In the genomic region with DNA sequence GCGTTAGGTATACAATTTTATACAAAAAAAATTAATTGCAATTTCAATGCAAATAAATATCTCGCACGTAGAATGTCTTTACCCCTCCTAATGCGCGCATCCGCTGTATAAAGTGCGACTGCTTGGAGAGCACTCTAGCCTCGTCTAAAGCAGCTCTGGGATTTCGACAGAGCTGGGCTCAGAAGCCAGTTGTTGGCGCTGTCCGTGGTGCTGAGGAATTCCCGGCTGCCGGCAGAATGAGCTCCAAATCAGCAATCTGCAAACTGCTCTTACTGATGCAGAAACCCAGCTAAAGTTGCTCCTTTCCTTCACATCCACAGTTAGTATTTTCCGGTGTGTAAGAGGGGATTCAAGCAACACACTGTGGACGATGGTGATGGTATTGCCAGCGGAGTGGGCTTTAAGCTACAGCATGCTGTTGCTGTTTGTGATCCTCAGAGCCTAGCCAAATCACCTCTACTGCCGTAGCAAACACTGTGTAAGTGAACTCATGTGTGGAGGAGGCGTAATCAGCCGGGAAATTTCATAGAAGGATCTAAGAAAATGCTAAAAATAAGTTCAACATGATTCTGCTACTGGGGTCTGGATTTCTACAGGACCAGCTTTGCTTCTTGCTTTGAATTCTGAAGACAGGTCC, we compare ENCODE assay signal across 8 cellular contexts. TPM values are rescaled to one million over a fixed set of nuclear protein-coding genes. Genes with fewer than 3 reads are reported as not detected.
DNase-seq lines count a peak whose midpoint lies in the region; ATAC-seq, FAIRE-seq and TF ChIP-seq lines count a peak whose summit lies in the region.

A gene (plus strand): TSS at position 137 of the 637 bp plus-strand sequence. CDS start 3,140 bp downstream, outside the sequence.

- no peak for TF ChIP-seq CTCF in bronchial epithelial cell (IDR thresholded peaks at IDR 0.05; ENCODE audit: insufficient read depth, low read length, severe bottlenecking)

- no peak for FAIRE-seq in bronchial epithelial cell (lab: Jason Lieb, UNC)

- no peak within 1 kb of the TSS for H3K4me3 ChIP-seq in bronchial epithelial cell (ENCODE audit: low read depth, low read length)

- H3K36me3 ChIP-seq in bronchial epithelial cell (ENCODE audit: control insufficient read depth, insufficient read depth, low read length) = no peaks in the 10 kb centered on the region

- no peaks in the 10 kb centered on the region for H3K27me3 ChIP-seq in bronchial epithelial cell (ENCODE audit: control insufficient read depth, insufficient read depth, low read length)

- no peak for TF ChIP-seq EP300 in Ishikawa (IDR thresholded peaks at IDR 0.05; ENCODE audit: borderline replicate concordance)

- peak; percentile 2 to 13 for DNase-seq in stimulated activated CD4-positive, alpha-beta T cell treated with anti-CD3 and anti-CD28 coated beads, Interleukin-12 subunit alpha, Interleukin-12 subunit beta, amount 100 ng/mL, for 24 hours (ENCODE audit: low read depth in 2 of 2)
- no peak for DNase-seq in stimulated activated CD4-positive, alpha-beta T cell treated with anti-CD3 and anti-CD28 coated beads, Interleukin-1b, Interleukin-23, amount 100 ng/mL, for 48 hours
- DNase-seq in RPMI8226 = peak; percentile 68
- DNase-seq in bronchial epithelial cell (ENCODE audit: low read depth) = peak; percentile 71
- peak; percentile 65 for DNase-seq in kidney glomerular epithelial cell (lab: John Stamatoyannopoulos, UW)
- DNase-seq in stimulated activated naive CD8-positive, alpha-beta T cell treated with anti-CD3 and anti-CD28 coated beads, Interleukin-15, Interleukin-2, amounts not matched to agents 100 U/mL and 50 U/mL, for 24 hours = peak; percentile 39

- no peak for ATAC-seq in stimulated activated naive CD8-positive, alpha-beta T cell treated with anti-CD3 and anti-CD28 coated beads, Interleukin-15, Interleukin-2, amounts not matched to agents 100 U/mL and 50 U/mL, for 24 hours
- no peak for ATAC-seq in GM18858 (IDR thresholded peaks at IDR 0.05; ENCODE audit: unreplicated experiment)

- TF ChIP-seq RAD21 in Ishikawa (IDR thresholded peaks at IDR 0.05; ENCODE audit: low read depth) = peak; percentile 38; the same call in 1 of the 2 replicates

TF ChIP-seq in Ishikawa, 13 proteins besides CTCF, POLR2A, EP300 and RAD21:
- TF ChIP-seq, protein P1, sequence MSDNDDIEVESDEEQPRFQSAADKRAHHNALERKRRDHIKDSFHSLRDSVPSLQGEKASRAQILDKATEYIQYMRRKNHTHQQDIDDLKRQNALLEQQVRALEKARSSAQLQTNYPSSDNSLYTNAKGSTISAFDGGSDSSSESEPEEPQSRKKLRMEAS (IDR thresholded peaks at IDR 0.05) = 0 out of 2 replicates have a peak, but pooled peaks have one; percentile 36
- TF ChIP-seq TEAD4 (IDR thresholded peaks at IDR 0.05) (peak; percentile 86), FOXM1 (IDR thresholded peaks at IDR 0.05; ENCODE audit: borderline replicate concordance, low read depth) (no peak), TAF1 (IDR thresholded peaks at IDR 0.05; ENCODE audit: low read depth) (no peak), CREB1 (IDR thresholded peaks at IDR 0.05; ENCODE audit: low read depth) (no peak), CEBPB (IDR thresholded peaks at IDR 0.05) (peak; percentile 92), YY1 (IDR thresholded peaks at IDR 0.05; ENCODE audit: low read depth) (no peak), TCF12 (IDR thresholded peaks at IDR 0.05; ENCODE audit: low read depth) (no peak), ZBTB7A (IDR thresholded peaks at IDR 0.05; ENCODE audit: low read depth) (no peak), EGR1 (IDR thresholded peaks at IDR 0.05) (no peak), NFIC (IDR thresholded peaks at IDR 0.05) (0 out of 2 replicates have a peak, but pooled peaks have one; percentile 29)
- TF ChIP-seq, protein P2, sequence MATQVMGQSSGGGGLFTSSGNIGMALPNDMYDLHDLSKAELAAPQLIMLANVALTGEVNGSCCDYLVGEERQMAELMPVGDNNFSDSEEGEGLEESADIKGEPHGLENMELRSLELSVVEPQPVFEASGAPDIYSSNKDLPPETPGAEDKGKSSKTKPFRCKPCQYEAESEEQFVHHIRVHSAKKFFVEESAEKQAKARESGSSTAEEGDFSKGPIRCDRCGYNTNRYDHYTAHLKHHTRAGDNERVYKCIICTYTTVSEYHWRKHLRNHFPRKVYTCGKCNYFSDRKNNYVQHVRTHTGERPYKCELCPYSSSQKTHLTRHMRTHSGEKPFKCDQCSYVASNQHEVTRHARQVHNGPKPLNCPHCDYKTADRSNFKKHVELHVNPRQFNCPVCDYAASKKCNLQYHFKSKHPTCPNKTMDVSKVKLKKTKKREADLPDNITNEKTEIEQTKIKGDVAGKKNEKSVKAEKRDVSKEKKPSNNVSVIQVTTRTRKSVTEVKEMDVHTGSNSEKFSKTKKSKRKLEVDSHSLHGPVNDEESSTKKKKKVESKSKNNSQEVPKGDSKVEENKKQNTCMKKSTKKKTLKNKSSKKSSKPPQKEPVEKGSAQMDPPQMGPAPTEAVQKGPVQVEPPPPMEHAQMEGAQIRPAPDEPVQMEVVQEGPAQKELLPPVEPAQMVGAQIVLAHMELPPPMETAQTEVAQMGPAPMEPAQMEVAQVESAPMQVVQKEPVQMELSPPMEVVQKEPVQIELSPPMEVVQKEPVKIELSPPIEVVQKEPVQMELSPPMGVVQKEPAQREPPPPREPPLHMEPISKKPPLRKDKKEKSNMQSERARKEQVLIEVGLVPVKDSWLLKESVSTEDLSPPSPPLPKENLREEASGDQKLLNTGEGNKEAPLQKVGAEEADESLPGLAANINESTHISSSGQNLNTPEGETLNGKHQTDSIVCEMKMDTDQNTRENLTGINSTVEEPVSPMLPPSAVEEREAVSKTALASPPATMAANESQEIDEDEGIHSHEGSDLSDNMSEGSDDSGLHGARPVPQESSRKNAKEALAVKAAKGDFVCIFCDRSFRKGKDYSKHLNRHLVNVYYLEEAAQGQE (IDR thresholded peaks at IDR 0.05; ENCODE audit: low read depth) = peak; percentile 98
- TF ChIP-seq, protein P3, sequence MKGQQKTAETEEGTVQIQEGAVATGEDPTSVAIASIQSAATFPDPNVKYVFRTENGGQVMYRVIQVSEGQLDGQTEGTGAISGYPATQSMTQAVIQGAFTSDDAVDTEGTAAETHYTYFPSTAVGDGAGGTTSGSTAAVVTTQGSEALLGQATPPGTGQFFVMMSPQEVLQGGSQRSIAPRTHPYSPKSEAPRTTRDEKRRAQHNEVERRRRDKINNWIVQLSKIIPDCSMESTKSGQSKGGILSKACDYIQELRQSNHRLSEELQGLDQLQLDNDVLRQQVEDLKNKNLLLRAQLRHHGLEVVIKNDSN (IDR thresholded peaks at IDR 0.05) = no peak

RNA-seq across cellular contexts. Expression of the gene that starts here (rescaled TPM):
- under 0.01 TPM in 1 of 2 replicates, not detected in the other for total RNA-seq in bronchial epithelial cell

Comparison
In these comparisons a context has a peak if more than half of its experiments do, and no peak if none do; other contexts are left out.
1. Peak in DNase-seq in bronchial epithelial cell; RNA of the gene not detected or under 1 TPM.